ENCODE assay signal across 1 cellular context in the genomic region with DNA sequence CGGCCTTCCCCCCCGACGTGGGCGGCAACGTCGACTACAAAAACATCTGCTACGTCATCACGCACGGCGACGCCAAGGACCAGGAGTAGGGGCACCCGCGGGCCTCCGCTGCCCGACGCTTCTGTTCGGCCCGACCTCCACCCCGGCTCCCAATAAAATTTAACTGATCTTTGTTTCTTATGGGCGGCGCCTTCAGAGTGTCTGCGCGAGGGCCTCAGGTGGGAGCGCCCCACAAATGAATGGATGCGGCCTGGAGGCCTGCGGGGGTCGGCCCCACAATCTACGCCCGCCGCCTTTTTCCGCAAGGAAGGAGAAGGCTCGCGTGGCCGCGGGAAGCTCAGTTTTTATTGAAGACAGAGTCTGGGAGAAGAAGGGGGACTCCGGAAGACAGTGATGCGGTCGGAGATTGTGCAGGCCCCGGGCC.
TF ChIP-seq lines count a peak whose summit lies in the region.

No MANE protein-coding gene starts in this region.

TF ChIP-seq in IMR-90, 13 proteins besides CTCF, POLR2A, EP300 and RAD21:
- TF ChIP-seq RFX5 (IDR thresholded peaks at IDR 0.05; ENCODE audit: low read depth, low read length) (no peak), MAZ (IDR thresholded peaks at IDR 0.05; ENCODE audit: borderline replicate concordance, low read depth, low read length) (0 out of 2 replicates have a peak, but pooled peaks have one; percentile 11)
TF ChIP-seq in IMR-90: peak in this region for 1.
